ENCODE assay signal across 13 cellular contexts in genomic region chr5:119359737-119360413, GRCh38. TPM values are rescaled to one million over a fixed set of nuclear protein-coding genes. Genes with fewer than 3 reads are reported as not detected.
A peak's percentile ranks its signal among the peaks of the same experiment; 100 is the strongest.
DNase-seq lines count a peak whose midpoint lies in the region; ATAC-seq and TF ChIP-seq lines count a peak whose summit lies in the region.
"Had no signal": no experiment of that assay in that cellular context is flagged by ENCODE, and none has a peak within 500 bp of the region (broad histone marks: within the 10 kb centered on the region; RNA-seq: fewer than 3 reads in every experiment).

No MANE protein-coding gene starts in this region.

- H3K4me1 ChIP-seq in upper lobe of right lung = peaks cover 33% of the 10 kb centered on the region

- no peak overlapping the region for H3K4me3 ChIP-seq in upper lobe of right lung
- H3K4me3 ChIP-seq: skin epidermis had no signal

- no peaks in the 10 kb centered on the region for H3K27me3 Mint-ChIP-seq in activated naive CD4-positive, alpha-beta T cell treated with anti-CD3 and anti-CD28 coated beads, Interleukin-2, amount 50 U/mL, for 24 hours
- no peaks in the 10 kb centered on the region for H3K27me3 Mint-ChIP-seq in activated CD8-positive, alpha-beta T cell treated with anti-CD3 and anti-CD28 coated beads, Interleukin-2, amount 10 ng/mL, durations not matched to agents 7 days and 5 days (ENCODE audit: low read depth)

- peak overlapping the region; percentile 51 for H3K27ac ChIP-seq in upper lobe of right lung
- H3K27ac ChIP-seq: KMS-11 had no signal

- H3K36me3 ChIP-seq in upper lobe of right lung = no peaks in the 10 kb centered on the region

- CTCF ChIA-PET in activated CD8-positive, alpha-beta T cell treated with anti-CD3 and anti-CD28 coated beads, Interleukin-2, amount 10 ng/mL, durations not matched to agents 7 days and 5 days (lab: Charles Lee) = interaction anchor here (0.7 to 4.2 kb wide), 11 partner anchors 8 to 371 kb away, joined by 3 to 17 read pairs (median 4); partner anchors contain the start of gene DTWD2

- peak overlapping the region; percentile 97 for H3K4me3 Mint-ChIP-seq in activated naive CD4-positive, alpha-beta T cell treated with anti-CD3 and anti-CD28 coated beads, Interleukin-2, amount 50 U/mL, for 24 hours
- no peak overlapping the region for H3K4me3 Mint-ChIP-seq in activated CD8-positive, alpha-beta T cell treated with anti-CD3 and anti-CD28 coated beads, Interleukin-2, amount 10 ng/mL, durations not matched to agents 7 days and 5 days

- H3K4me1 Mint-ChIP-seq in activated naive CD4-positive, alpha-beta T cell treated with anti-CD3 and anti-CD28 coated beads, Interleukin-2, amount 50 U/mL, for 24 hours = peaks cover 77% of the 10 kb centered on the region
- peaks cover 90% of the 10 kb centered on the region for H3K4me1 Mint-ChIP-seq in activated CD8-positive, alpha-beta T cell treated with anti-CD3 and anti-CD28 coated beads, Interleukin-2, amount 10 ng/mL, durations not matched to agents 7 days and 5 days (ENCODE audit: low read depth)

- no peak for DNase-seq in activated naive CD4-positive, alpha-beta T cell (lab: John Stamatoyannopoulos, UW)
- DNase-seq in activated CD8-positive, alpha-beta T cell treated with anti-CD3 and anti-CD28 coated beads, Interleukin-2, amount 10 ng/mL, durations not matched to agents 7 days and 5 days = no peak
- DNase-seq in kidney tubule cell (ENCODE audit: low spot score) (peak; percentile 36), upper lobe of right lung (no peak), kidney glomerular epithelial cell (lab: John Stamatoyannopoulos, UW) (no peak), Ammon's horn (ENCODE audit: low spot score) (no peak)
- no peak for DNase-seq in central memory CD4-positive, alpha-beta T cell
- DNase-seq: activated CD8-positive, alpha-beta memory T cell treated with anti-CD3 and anti-CD28 coated beads, Interleukin-2, amount 50 U/mL, for 4 hours; NCI-H2107 had no signal

- no peaks in the 10 kb centered on the region for H3K9me3 ChIP-seq in upper lobe of right lung

- ATAC-seq in activated CD8-positive, alpha-beta T cell treated with anti-CD3 and anti-CD28 coated beads, Interleukin-2, amount 10 ng/mL, durations not matched to agents 7 days and 5 days = no peak
- ATAC-seq in upper lobe of right lung = no peak

- peaks cover 75% of the 10 kb centered on the region for H3K36me3 Mint-ChIP-seq in activated naive CD4-positive, alpha-beta T cell treated with anti-CD3 and anti-CD28 coated beads, Interleukin-2, amount 50 U/mL, for 24 hours
- H3K36me3 Mint-ChIP-seq in activated CD8-positive, alpha-beta T cell treated with anti-CD3 and anti-CD28 coated beads, Interleukin-2, amount 10 ng/mL, durations not matched to agents 7 days and 5 days (ENCODE audit: low read depth) = peaks cover 66% of the 10 kb centered on the region

- no peaks in the 10 kb centered on the region for H3K27me3 ChIP-seq in upper lobe of right lung

- intact Hi-C loops in upper lobe of right lung (cut with DNase I) = no loop called here

- peaks cover 4% of the 10 kb centered on the region for H3K9me3 Mint-ChIP-seq in activated naive CD4-positive, alpha-beta T cell treated with anti-CD3 and anti-CD28 coated beads, Interleukin-2, amount 50 U/mL, for 24 hours
- no peaks in the 10 kb centered on the region for H3K9me3 Mint-ChIP-seq in activated CD8-positive, alpha-beta T cell treated with anti-CD3 and anti-CD28 coated beads, Interleukin-2, amount 10 ng/mL, durations not matched to agents 7 days and 5 days (ENCODE audit: insufficient read depth)
- H3K9me3 Mint-ChIP-seq: nephron had no signal

- POLR2A ChIA-PET in activated CD8-positive, alpha-beta T cell treated with anti-CD3 and anti-CD28 coated beads, Interleukin-2, amount 10 ng/mL, durations not matched to agents 7 days and 5 days (lab: Charles Lee) = interaction anchor here (1.2 to 19.6 kb wide), 3 partner anchors 9 to 41 kb away, joined by 4 to 280 read pairs (median 4); no protein-coding TSS in a partner anchor

- TF ChIP-seq CTCF in upper lobe of right lung (IDR thresholded peaks at IDR 0.05) = no peak

- H3K27ac Mint-ChIP-seq in activated naive CD4-positive, alpha-beta T cell treated with anti-CD3 and anti-CD28 coated beads, Interleukin-2, amount 50 U/mL, for 24 hours = peak overlapping the region; percentile 87
- H3K27ac Mint-ChIP-seq in activated CD8-positive, alpha-beta T cell treated with anti-CD3 and anti-CD28 coated beads, Interleukin-2, amount 10 ng/mL, durations not matched to agents 7 days and 5 days = peak overlapping the region; percentile 2

RNA-seq across cellular contexts. Expression of gene TNFAIP8, which starts 4.1 kb away (rescaled TPM):
- 100 to 1,000 TPM; 123 to 127 TPM for total RNA-seq in activated CD8-positive, alpha-beta T cell treated with anti-CD3 and anti-CD28 coated beads, Interleukin-2, amount 10 ng/mL, durations not matched to agents 7 days and 5 days
- 22.4 TPM for total RNA-seq in upper lobe of right lung
